In genomic region chr4:10157478-10158354, GRCh38 we compare ENCODE assay signal across 8 cellular contexts. TPM values are rescaled to one million over a fixed set of nuclear protein-coding genes. Genes with fewer than 3 reads are reported as not detected.
A peak's percentile ranks its signal among the peaks of the same experiment; 100 is the strongest.
DNase-seq lines count a peak whose midpoint lies in the region; ATAC-seq and TF ChIP-seq lines count a peak whose summit lies in the region.

No MANE protein-coding gene starts in this region.

- DNase-seq in DMS153 treated with DMSO at 0.1 percent for 48 hours (lab: John Stamatoyannopoulos, UW; ENCODE audit: unreplicated experiment) (peak; percentile 2), HPDE6-E6E7 (ENCODE audit: extremely low spot score) (peak; percentile 67), OCI-LY7 (ENCODE audit: low spot score) (peak; percentile 55), glutamatergic neuron (peak; percentile 51), posterior cingulate gyrus (peak in 7 of 10 donors; percentile 26 to 92 (median 49))
- DNase-seq in activated naive CD8-positive, alpha-beta T cell treated with anti-CD3 and anti-CD28 coated beads, Interleukin-2, amount 10 ng/mL, durations not matched to agents 7 days and 5 days = peak; percentile 43

- peak; percentile 75 for ATAC-seq in GM19455 (IDR thresholded peaks at IDR 0.05; ENCODE audit: unreplicated experiment)
- ATAC-seq in activated naive CD8-positive, alpha-beta T cell treated with anti-CD3 and anti-CD28 coated beads, Interleukin-2, amount 10 ng/mL, durations not matched to agents 7 days and 5 days (ENCODE audit: low read depth) = no peak
- no peak for ATAC-seq in GM21528 (IDR thresholded peaks at IDR 0.05; ENCODE audit: low FRiP score, unreplicated experiment)

- no peak overlapping the region for H3K4me2 ChIP-seq in OCI-LY7 (ENCODE audit: low read length)

- H3K36me3 Mint-ChIP-seq in activated naive CD8-positive, alpha-beta T cell treated with anti-CD3 and anti-CD28 coated beads, Interleukin-2, amount 10 ng/mL, durations not matched to agents 7 days and 5 days = no peaks in the 10 kb centered on the region
- H3K36me3 Mint-ChIP-seq in glutamatergic neuron (ENCODE audit: unreplicated experiment) = no peaks in the 10 kb centered on the region

- no peak overlapping the region for H3K4me3 Mint-ChIP-seq in activated naive CD8-positive, alpha-beta T cell treated with anti-CD3 and anti-CD28 coated beads, Interleukin-2, amount 10 ng/mL, durations not matched to agents 7 days and 5 days
- no peak overlapping the region for H3K4me3 Mint-ChIP-seq in glutamatergic neuron (ENCODE audit: unreplicated experiment)

- H3K27ac Mint-ChIP-seq in activated naive CD8-positive, alpha-beta T cell treated with anti-CD3 and anti-CD28 coated beads, Interleukin-2, amount 10 ng/mL, durations not matched to agents 7 days and 5 days = no peak overlapping the region
- H3K27ac Mint-ChIP-seq in glutamatergic neuron (ENCODE audit: unreplicated experiment) = no peak overlapping the region

- no peaks in the 10 kb centered on the region for H3K36me3 ChIP-seq in OCI-LY7 (ENCODE audit: insufficient read depth, low read length)

- no peak overlapping the region for H3K4me3 ChIP-seq in OCI-LY7 (ENCODE audit: low read depth, low read length, poor library complexity, severe bottlenecking)

- no peaks in the 10 kb centered on the region for H3K4me1 ChIP-seq in OCI-LY7 (ENCODE audit: insufficient read depth, low read length, poor library complexity, severe bottlenecking)

- H3K9me3 Mint-ChIP-seq in activated naive CD8-positive, alpha-beta T cell treated with anti-CD3 and anti-CD28 coated beads, Interleukin-2, amount 10 ng/mL, durations not matched to agents 7 days and 5 days = no peaks in the 10 kb centered on the region
- no peaks in the 10 kb centered on the region for H3K9me3 Mint-ChIP-seq in glutamatergic neuron (ENCODE audit: unreplicated experiment)

- CTCF ChIA-PET in OCI-LY7 (lab: Charles Lee; ENCODE audit: unreplicated experiment) = interaction anchor here (0.6 kb wide), 1 partner anchor 382 kb away, joined by 3 read pairs; no protein-coding TSS in a partner anchor

- TF ChIP-seq CTCF in OCI-LY7 (conservative IDR thresholded peaks at IDR 0.05; ENCODE audit: low read length) (peak; percentile 82), glutamatergic neuron (IDR thresholded peaks at IDR 0.05; ENCODE audit: partially characterized antibody, unreplicated experiment) (peak; percentile 81)

- H3K27ac ChIP-seq in OCI-LY7 (ENCODE audit: low read depth, low read length, poor library complexity, severe bottlenecking) = no peak overlapping the region

- POLR2A ChIA-PET in OCI-LY7 (lab: Charles Lee) = interaction anchor here (0.5 to 0.6 kb wide), 2 partner anchors 110 to 351 kb away, joined by 3 to 4 read pairs; no protein-coding TSS in a partner anchor
- POLR2A ChIA-PET in activated naive CD8-positive, alpha-beta T cell treated with anti-CD3 and anti-CD28 coated beads, Interleukin-2, amount 10 ng/mL, durations not matched to agents 7 days and 5 days (lab: Charles Lee) = interaction anchor here (2.4 kb wide), 1 partner anchor 40 kb away, joined by 18 read pairs; the partner anchor contains the start of gene WDR1

- H4K20me1 ChIP-seq in OCI-LY7 (ENCODE audit: insufficient read depth, low read length) = no peaks in the 10 kb centered on the region

- H3K4me1 Mint-ChIP-seq in activated naive CD8-positive, alpha-beta T cell treated with anti-CD3 and anti-CD28 coated beads, Interleukin-2, amount 10 ng/mL, durations not matched to agents 7 days and 5 days = peaks cover 29% of the 10 kb centered on the region
- no peaks in the 10 kb centered on the region for H3K4me1 Mint-ChIP-seq in glutamatergic neuron (ENCODE audit: low read depth, unreplicated experiment)

- no peak overlapping the region for H2AFZ ChIP-seq in OCI-LY7 (ENCODE audit: low read length)

- no TSS peak for BruUV-seq in OCI-LY7 (replicated peaks; lab: Mats Ljungman, UMichigan)

- H3K9me2 ChIP-seq in OCI-LY7 (ENCODE audit: insufficient read depth, low read length) = no peaks in the 10 kb centered on the region

- no peaks in the 10 kb centered on the region for H3K9me3 ChIP-seq in OCI-LY7 (ENCODE audit: low read length)

- intact Hi-C loops in OCI-LY7 (cut with micrococcal nuclease; ENCODE audit: unreplicated experiment) = loop anchor here (5.0 kb wide), 1 partner anchor 245 kb away; no protein-coding TSS in a partner anchor
- intact Hi-C loops in posterior cingulate gyrus (cut with DNase I) = no loop called here

- H3K79me2 ChIP-seq in OCI-LY7 (ENCODE audit: insufficient read depth, low read depth, low read length) = no peaks in the 10 kb centered on the region

- peaks cover 2% of the 10 kb centered on the region for H3K27me3 Mint-ChIP-seq in activated naive CD8-positive, alpha-beta T cell treated with anti-CD3 and anti-CD28 coated beads, Interleukin-2, amount 10 ng/mL, durations not matched to agents 7 days and 5 days
- H3K27me3 Mint-ChIP-seq in glutamatergic neuron (ENCODE audit: unreplicated experiment) = peaks cover 3% of the 10 kb centered on the region

RNA-seq across cellular contexts. Expression of gene WDR1, which starts 41.1 kb away (rescaled TPM):
- total RNA-seq in OCI-LY7 (2014; rRNA removed; shearing (Covaris generic)) = 77.6 and 85.0 TPM in 2 replicates
- 134 and 152 TPM in 2 replicates for total RNA-seq in OCI-LY7 (2022)
- total RNA-seq in activated naive CD8-positive, alpha-beta T cell treated with anti-CD3 and anti-CD28 coated beads, Interleukin-2, amount 10 ng/mL, durations not matched to agents 7 days and 5 days = 100 to 1,000 TPM; 371 to 372 TPM
- 161 TPM for total RNA-seq in glutamatergic neuron (ENCODE audit: unreplicated experiment)

Comparison
In these comparisons a context has a peak if more than half of its experiments do, and no peak if none do; other contexts are left out.
1. DNase-seq: peak in every context shown above with its lines; median percentile 67 in HPDE6-E6E7; 55 in OCI-LY7; 51 in glutamatergic neuron; 49 in posterior cingulate gyrus; 43 in activated naive CD8-positive, alpha-beta T cell treated with anti-CD3 and anti-CD28 coated beads, Interleukin-2, amount 10 ng/mL, durations not matched to agents 7 days and 5 days; 2 in DMS153 treated with DMSO at 0.1 percent for 48 hours.